In genomic region chr11:129750343-129751292, GRCh38 we compare ENCODE assay signal across 8 cellular contexts.
A peak's percentile ranks its signal among the peaks of the same experiment; 100 is the strongest.
DNase-seq lines count a peak whose midpoint lies in the region; ATAC-seq lines count a peak whose summit lies in the region.

No MANE protein-coding gene starts in this region.

- CTCF ChIA-PET in activated CD8-positive, alpha-beta T cell treated with anti-CD3 and anti-CD28 coated beads, Interleukin-2, amount 10 ng/mL, durations not matched to agents 7 days and 5 days (lab: Charles Lee), result interaction anchor here (0.8 to 2.0 kb wide), 9 partner anchors 8 to 387 kb away, joined by 3 to 10 read pairs (median 4); partner anchors contain the start of gene BARX2

- no peaks in the 10 kb centered on the region for H3K36me3 Mint-ChIP-seq in activated CD8-positive, alpha-beta T cell treated with anti-CD3 and anti-CD28 coated beads, Interleukin-2, amount 10 ng/mL, durations not matched to agents 7 days and 5 days (ENCODE audit: low read depth)

- H2AK5ac ChIP-seq in mesenchymal stem cell (ENCODE audit: low read length, severe bottlenecking), result no peak overlapping the region

- 21% methylated on average over 57 of the region's 57 CpGs for WGBS in mesenchymal stem cell

- POLR2A ChIA-PET in activated CD8-positive, alpha-beta T cell treated with anti-CD3 and anti-CD28 coated beads, Interleukin-2, amount 10 ng/mL, durations not matched to agents 7 days and 5 days (lab: Charles Lee), result no interaction called here

- peak overlapping the region; percentile 36 for H3K4me3 ChIP-seq in effector memory CD4-positive, alpha-beta T cell (ENCODE audit: insufficient read depth, low read depth, low read length, poor library complexity, severe bottlenecking)
- peak overlapping the region; percentile 35 to 61 for H3K4me3 ChIP-seq in mesenchymal stem cell (ENCODE audit: insufficient read depth in 1 of 2, low read depth in 1 of 2, low read length in 2 of 2)

- no peak overlapping the region for H2BK15ac ChIP-seq in mesenchymal stem cell (ENCODE audit: low read depth, poor library complexity, severe bottlenecking)

- no peak overlapping the region for H3K27ac ChIP-seq in effector memory CD4-positive, alpha-beta T cell (ENCODE audit: insufficient read depth, low read length, poor library complexity, severe bottlenecking)
- H3K27ac ChIP-seq in mesenchymal stem cell (ENCODE audit: low read length, poor library complexity, severe bottlenecking), result no peak overlapping the region

- H3K36me3 ChIP-seq in effector memory CD4-positive, alpha-beta T cell (ENCODE audit: control insufficient read depth, insufficient read depth, low read length), result no peaks in the 10 kb centered on the region
- no peaks in the 10 kb centered on the region for H3K36me3 ChIP-seq in mesenchymal stem cell (ENCODE audit: control insufficient read depth in 1 of 2, insufficient read depth in 2 of 2, low read depth in 1 of 2, low read length in 2 of 2)

- no peak overlapping the region for H3K23ac ChIP-seq in mesenchymal stem cell (ENCODE audit: low read length in 2 of 2)

- H3K79me1 ChIP-seq in mesenchymal stem cell (replicated peaks; ENCODE audit: low read length, poor library complexity, severe bottlenecking), result no peaks in the 10 kb centered on the region

- ATAC-seq in GM19043 (IDR thresholded peaks at IDR 0.05; ENCODE audit: low read depth, unreplicated experiment) (peak; percentile 91), HG03342 (IDR thresholded peaks at IDR 0.05; ENCODE audit: unreplicated experiment) (peak; percentile 94)
- peak; percentile 96 for ATAC-seq in activated CD8-positive, alpha-beta T cell treated with anti-CD3 and anti-CD28 coated beads, Interleukin-2, amount 10 ng/mL, durations not matched to agents 7 days and 5 days

- no peak overlapping the region for H2BK120ac ChIP-seq in mesenchymal stem cell (ENCODE audit: low read depth, low read length)

- H3K9ac ChIP-seq in mesenchymal stem cell (ENCODE audit: low read length), result no peak overlapping the region

- H3K4me1 ChIP-seq in effector memory CD4-positive, alpha-beta T cell (ENCODE audit: control insufficient read depth, insufficient read depth, low read length, poor library complexity, severe bottlenecking), result peaks cover 8% of the 10 kb centered on the region
- H3K4me1 ChIP-seq in mesenchymal stem cell (ENCODE audit: control insufficient read depth, insufficient read depth, low read depth, low read length), result peaks cover 3% of the 10 kb centered on the region

- no peak overlapping the region for H4K91ac ChIP-seq in mesenchymal stem cell (ENCODE audit: low read length)

- no peak overlapping the region for H3K4me3 Mint-ChIP-seq in activated CD8-positive, alpha-beta T cell treated with anti-CD3 and anti-CD28 coated beads, Interleukin-2, amount 10 ng/mL, durations not matched to agents 7 days and 5 days

- no peak overlapping the region for H3K14ac ChIP-seq in mesenchymal stem cell (ENCODE audit: low read length in 2 of 2)

- H3K9me3 Mint-ChIP-seq in activated CD8-positive, alpha-beta T cell treated with anti-CD3 and anti-CD28 coated beads, Interleukin-2, amount 10 ng/mL, durations not matched to agents 7 days and 5 days (ENCODE audit: insufficient read depth), result no peaks in the 10 kb centered on the region

- H3K27ac Mint-ChIP-seq in activated CD8-positive, alpha-beta T cell treated with anti-CD3 and anti-CD28 coated beads, Interleukin-2, amount 10 ng/mL, durations not matched to agents 7 days and 5 days, result no peak overlapping the region

- H3K27me3 ChIP-seq in effector memory CD4-positive, alpha-beta T cell (replicated peaks; ENCODE audit: control insufficient read depth, insufficient read depth, low read length, poor library complexity, severe bottlenecking), result no peaks in the 10 kb centered on the region
- peaks cover 25 to 54% of the 10 kb centered on the region in 2 experiments for H3K27me3 ChIP-seq in mesenchymal stem cell (ENCODE audit: control insufficient read depth in 1 of 2, insufficient read depth in 1 of 2, low read length in 2 of 2)

- no peak overlapping the region for H2BK12ac ChIP-seq in mesenchymal stem cell (ENCODE audit: low read length in 2 of 2)

- no peak overlapping the region for H3K4ac ChIP-seq in mesenchymal stem cell (ENCODE audit: low read depth in 1 of 2, low read length in 2 of 2)

- H2BK5ac ChIP-seq in mesenchymal stem cell (ENCODE audit: low read depth, low read length, poor library complexity, severe bottlenecking), result no peak overlapping the region

- peak overlapping the region; percentile 85 for H2AFZ ChIP-seq in mesenchymal stem cell (ENCODE audit: low read depth, low read length)

- H3K9me3 ChIP-seq in effector memory CD4-positive, alpha-beta T cell (ENCODE audit: control insufficient read depth, low read length), result no peaks in the 10 kb centered on the region
- no peaks in the 10 kb centered on the region for H3K9me3 ChIP-seq in mesenchymal stem cell (ENCODE audit: control insufficient read depth, low read length)

- H4K8ac ChIP-seq in mesenchymal stem cell (ENCODE audit: low read length), result peak overlapping the region; percentile 45

- peaks cover 12% of the 10 kb centered on the region for H3K27me3 Mint-ChIP-seq in activated CD8-positive, alpha-beta T cell treated with anti-CD3 and anti-CD28 coated beads, Interleukin-2, amount 10 ng/mL, durations not matched to agents 7 days and 5 days (ENCODE audit: low read depth)

- DNase-seq in C1 segment of cervical spinal cord (lab: John Stamatoyannopoulos, UW) (peak in 13 of 14 donors; percentile 13 to 80 (median 39)), NCI-H526 treated with DMSO at 0.1 percent for 48 hours (lab: John Stamatoyannopoulos, UW) (peak; percentile 83), mesenchymal stem cell (peak; percentile 57)
- DNase-seq in activated CD8-positive, alpha-beta T cell treated with anti-CD3 and anti-CD28 coated beads, Interleukin-2, amount 10 ng/mL, durations not matched to agents 7 days and 5 days, result peak; percentile 81
- DNase-seq in effector memory CD4-positive, alpha-beta T cell, result peak; percentile 52 to 67 (median 54)
- DNase-seq in stimulated activated CD8-positive, alpha-beta memory T cell treated with anti-CD3 and anti-CD28 coated beads, Interleukin-15, amount 100 ng/mL, for 24 hours (ENCODE audit: low read depth), result peak; percentile 72

- peak overlapping the region; percentile 86 for H3K4me2 ChIP-seq in mesenchymal stem cell (ENCODE audit: low read length, poor library complexity, severe bottlenecking)

- H3K4me1 Mint-ChIP-seq in activated CD8-positive, alpha-beta T cell treated with anti-CD3 and anti-CD28 coated beads, Interleukin-2, amount 10 ng/mL, durations not matched to agents 7 days and 5 days (ENCODE audit: low read depth), result peaks cover 3% of the 10 kb centered on the region

- no peak overlapping the region for H3K18ac ChIP-seq in mesenchymal stem cell (ENCODE audit: low read depth in 1 of 2, low read length in 2 of 2)
